In the genomic region with DNA sequence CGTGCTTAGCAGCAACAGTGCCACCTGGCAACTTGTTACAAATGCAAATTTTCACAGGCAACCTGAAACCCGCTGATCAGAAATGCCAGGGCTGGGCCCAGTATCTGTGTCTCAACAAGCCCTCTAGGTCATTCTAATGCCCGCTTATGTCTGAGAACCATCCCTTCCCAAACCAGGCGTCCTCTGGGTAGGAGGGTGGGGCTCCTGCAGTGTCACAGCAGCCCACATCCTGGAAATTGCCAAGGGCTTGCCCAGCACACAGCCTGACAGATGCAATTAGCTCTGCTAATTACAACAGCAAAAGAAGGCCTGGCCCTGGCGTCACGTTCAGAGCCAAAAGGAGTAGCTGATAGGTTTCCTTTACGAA, we compare ENCODE assay signal across 9 cellular contexts. TPM values are rescaled to one million over a fixed set of nuclear protein-coding genes. Genes with fewer than 3 reads are reported as not detected.
A peak's percentile ranks its signal among the peaks of the same experiment; 100 is the strongest.
DNase-seq lines count a peak whose midpoint lies in the region; ATAC-seq, FAIRE-seq and TF ChIP-seq lines count a peak whose summit lies in the region.
"Had no signal": no experiment of that assay in that cellular context is flagged by ENCODE, and none has a peak within 500 bp of the region (broad histone marks: within the 10 kb centered on the region; RNA-seq: fewer than 3 reads in every experiment).

No MANE protein-coding gene starts in this region.

- FAIRE-seq in urothelium cell line (lab: Jason Lieb, UNC), result no peak
- FAIRE-seq: TTC549 had no signal

- POLR2A ChIA-PET in RWPE1 (lab: Yijun Ruan, JAX; ENCODE audit: low non-redundant PET), result interaction anchor here (1.3 kb wide), 1 partner anchor 8 kb away, joined by 7 read pairs; no protein-coding TSS in a partner anchor

- WGBS in heart left ventricle, 4 donors, result 31 to 37% (median 34%) methylated on average over 7 of the region's 7 CpGs

- ATAC-seq in GM21390 (IDR thresholded peaks at IDR 0.05; ENCODE audit: unreplicated experiment) (peak; percentile 46), heart left ventricle (peak in 3 of 4 donors; percentile 2 to 67 (median 42)), GM18519 (IDR thresholded peaks at IDR 0.05; ENCODE audit: low FRiP score, unreplicated experiment) (no peak)

- CTCF ChIA-PET in RWPE1 (lab: Yijun Ruan, JAX), result interaction anchor here (0.6 to 2.3 kb wide), 3 partner anchors 14 to 30 kb away, joined by 5 to 14 read pairs (median 10); no protein-coding TSS in a partner anchor

- TF ChIP-seq CTCF in RWPE1 (conservative IDR thresholded peaks at IDR 0.05; ENCODE audit: low read depth), result no peak
- no peak for TF ChIP-seq CTCF in heart left ventricle (IDR thresholded peaks at IDR 0.05)

- DNase-seq in RWPE1 (ENCODE audit: low spot score) (peak; percentile 83), heart left ventricle (peak in 1 of 5 donors; percentile 78), substantia nigra (lab: John Stamatoyannopoulos, UW) (no peak), urothelium cell line (ENCODE audit: low spot score) (no peak), KBM-7 (no peak)

- no peak for TF ChIP-seq POLR2A in heart left ventricle (IDR thresholded peaks at IDR 0.05)

- no peaks in the 10 kb centered on the region for H3K27me3 ChIP-seq in ACC112 (ENCODE audit: insufficient read depth, low read length)
- H3K27me3 ChIP-seq in heart left ventricle, result no peaks in the 10 kb centered on the region

- H3K4me1 ChIP-seq in ACC112 (ENCODE audit: control insufficient read depth, insufficient read depth, low read length, unreplicated experiment) (peaks cover 90% of the 10 kb centered on the region), heart left ventricle (peaks cover 60 to 100% (median 100%) of the 10 kb centered on the region in 12 donors)

- intact Hi-C loops in heart left ventricle (cut with DNase I), result no loop called here

- no peaks in the 10 kb centered on the region for H3K9me3 ChIP-seq in heart left ventricle

- in situ Hi-C loops in KBM-7 (cut with MboI; ENCODE audit: low pct_unique_long_range_greater_than_20kb, low sequenced_read_pairs), result no loop called here

- no peak overlapping the region for H2AFZ ChIP-seq in ACC112 (ENCODE audit: low read length, unreplicated experiment)

- H3K4me3 ChIP-seq in ACC112 (ENCODE audit: low read depth, low read length) (no peak overlapping the region), heart left ventricle (no peak overlapping the region)

- H3K36me3 ChIP-seq in ACC112 (ENCODE audit: insufficient read depth, low read length) (peaks cover 12% of the 10 kb centered on the region; the same call in 1 of the 2 replicates), heart left ventricle (peaks cover 0 to 19% (median 0%) of the 10 kb centered on the region in 9 donors)

- peak overlapping the region; percentile 80; the same call in 1 of the 2 replicates for H3K27ac ChIP-seq in ACC112 (ENCODE audit: low read depth, low read length)
- H3K27ac ChIP-seq in RWPE1, result peak overlapping the region; percentile 99
- peak overlapping the region; percentile 10 to 100 (median 99) for H3K27ac ChIP-seq in heart left ventricle
- H3K27ac ChIP-seq in substantia nigra (ENCODE audit: low read depth, low read length, poor library complexity, severe bottlenecking), result no peak overlapping the region

- peaks cover 100% of the 10 kb centered on the region for H3K79me2 ChIP-seq in ACC112 (ENCODE audit: control insufficient read depth, insufficient read depth, low read length, unreplicated experiment)

RNA-seq across cellular contexts. Expression of a gene that starts 15.9 kb away (rescaled TPM):
- 10 to 100 TPM; 18.4 to 90.2 (median 27.7) TPM for total RNA-seq in heart left ventricle
- 10 to 100 TPM; 19.3 to 70.0 TPM for polyA plus RNA-seq in heart left ventricle

RNA-seq across cellular contexts. Expression of a gene that starts 31.2 kb away (rescaled TPM):
- total RNA-seq in heart left ventricle, result 1 to 10 TPM; 1.2 to 4.9 (median 3.2) TPM
- polyA plus RNA-seq in heart left ventricle, result 1 to 10 TPM in 1 of 2 donors, under 1 TPM in 1; 0.62 to 2.2 TPM

RNA-seq across cellular contexts. Expression of a gene that starts 53.4 kb away (rescaled TPM):
- 1 to 10 TPM in 2 of 9 donors, under 1 TPM in 7; 0.59 to 1.9 (median 0.94) TPM for total RNA-seq in heart left ventricle
- under 1 TPM; 0.46 to 0.61 TPM for polyA plus RNA-seq in heart left ventricle
